20 cellular contexts compared by ENCODE assay signal in genomic region chr5:6516823-6517222, GRCh38.
"Had no signal": no experiment of that assay in that cellular context is flagged by ENCODE, and none has a peak within 500 bp of the region (broad histone marks: within the 10 kb centered on the region; RNA-seq: fewer than 3 reads in every experiment).

No MANE protein-coding gene starts in this region.

- H3K27ac Mint-ChIP-seq: naive B cell, nephron had no signal

- H3K36me3 ChIP-seq: esophagus muscularis mucosa, gastrocnemius medialis, heart right ventricle, prostate gland, right lobe of liver, spleen had no signal

- H3K4me3 ChIP-seq: esophagus muscularis mucosa, gastrocnemius medialis, heart right ventricle, prostate gland, right lobe of liver, spleen had no signal

- H3K27ac ChIP-seq: epithelial cell of prostate, esophagus muscularis mucosa, gastrocnemius medialis, heart right ventricle, parathyroid adenoma, right lobe of liver, spleen had no signal

- H3K9me3 ChIP-seq: esophagus muscularis mucosa, gastrocnemius medialis, heart right ventricle, prostate gland, right lobe of liver, spleen had no signal

- DNase-seq: effector memory CD4-positive, alpha-beta T cell; gastrocnemius medialis; heart right ventricle; hypothalamus; midbrain; naive B cell; retina; right lobe of liver; spleen; stimulated activated CD4-positive, alpha-beta T cell treated with anti-CD3 and anti-CD28 coated beads, Interleukin-15, amount 100 ng/mL, for 24 hours; stimulated activated CD4-positive, alpha-beta T cell treated with anti-CD3 and anti-CD28 coated beads, Interleukin-1b, Interleukin-23, amount 100 ng/mL, for 48 hours; stimulated activated CD4-positive, alpha-beta T cell treated with anti-CD3 and anti-CD28 coated beads, Interleukin-4, amount 100 ng/mL, for 4 hours; stimulated activated naive CD4-positive, alpha-beta T cell treated with Interleukin-2 at 50 U/mL for 16 hours; trophoblast cell had no signal

- H3K36me3 Mint-ChIP-seq: naive B cell had no signal

- H3K4me1 ChIP-seq: esophagus muscularis mucosa, gastrocnemius medialis, heart right ventricle, parathyroid adenoma, prostate gland, spleen had no signal

- H3K27me3 ChIP-seq: gastrocnemius medialis, right lobe of liver had no signal

- H3K9me3 Mint-ChIP-seq: nephron had no signal

- H3K4me3 Mint-ChIP-seq: naive B cell, nephron had no signal

- ATAC-seq: gastrocnemius medialis, heart right ventricle, left lobe of liver, right lobe of liver had no signal

- H3K4me1 Mint-ChIP-seq: naive B cell had no signal
